1 cellular context compared by ENCODE assay signal in genomic region chr1:212608209-212608955, GRCh38.
TF ChIP-seq lines count a peak whose summit lies in the region.

A gene with protein sequence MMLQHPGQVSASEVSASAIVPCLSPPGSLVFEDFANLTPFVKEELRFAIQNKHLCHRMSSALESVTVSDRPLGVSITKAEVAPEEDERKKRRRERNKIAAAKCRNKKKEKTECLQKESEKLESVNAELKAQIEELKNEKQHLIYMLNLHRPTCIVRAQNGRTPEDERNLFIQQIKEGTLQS (plus strand): TSS chr1:212608761. CDS start chr1:212615022, 6,261 bp downstream.

TF ChIP-seq in GM12878, 131 proteins besides CTCF, POLR2A, EP300 and RAD21 (continued from another document):
- TF ChIP-seq ZNF687 (IDR thresholded peaks at IDR 0.05) (peak; percentile 57; the same call in 1 of the 2 replicates), RUNX3 (IDR thresholded peaks at IDR 0.05; ENCODE audit: low read length) (peak; percentile 62), TBL1XR1 (IDR thresholded peaks at IDR 0.05; ENCODE audit: low read depth, low read length) (0 out of 2 replicates have a peak, but pooled peaks have one; percentile 48), LARP7 (IDR thresholded peaks at IDR 0.05) (peak; percentile 76), SIN3A (IDR thresholded peaks at IDR 0.05; ENCODE audit: low read depth, low read length) (peak; percentile 45; the same call in 1 of the 2 replicates), GATAD2B (conservative IDR thresholded peaks at IDR 0.05; ENCODE audit: low read depth) (peak; percentile 43; the same call in 1 of the 2 replicates), FOXK2 (IDR thresholded peaks at IDR 0.05) (no peak), BCL11A (IDR thresholded peaks at IDR 0.05; ENCODE audit: low read depth, low read length) (peak; percentile 44; the same call in 1 of the 2 replicates), RB1 (IDR thresholded peaks at IDR 0.05; ENCODE audit: borderline replicate concordance) (no peak; the same call in 1 of the 2 replicates), EED (IDR thresholded peaks at IDR 0.05; ENCODE audit: low read depth) (peak; percentile 65; the same call in 1 of the 2 replicates), ZZZ3 (IDR thresholded peaks at IDR 0.05; ENCODE audit: control insufficient read depth, insufficient read length, low read depth) (no peak), PAX5 (IDR thresholded peaks at IDR 0.05; ENCODE audit: borderline replicate concordance, low read depth, low read length) (peak; percentile 79), SMAD5 (IDR thresholded peaks at IDR 0.05; ENCODE audit: low read depth) (peak; percentile 45; the same call in 1 of the 2 replicates), ZNF207 (IDR thresholded peaks at IDR 0.05; ENCODE audit: borderline replicate concordance) (peak; percentile 28; the same call in 1 of the 2 replicates), YY1 (IDR thresholded peaks at IDR 0.05; ENCODE audit: low read depth, low read length) (0 out of 2 replicates have a peak, but pooled peaks have one; percentile 18), ATF7 (IDR thresholded peaks at IDR 0.05; ENCODE audit: low read depth) (peak; percentile 96), CBFB (IDR thresholded peaks at IDR 0.05; ENCODE audit: low read depth) (peak; percentile 46; the same call in 1 of the 2 replicates), NR2F1 (conservative IDR thresholded peaks at IDR 0.05) (peak; percentile 45; the same call in 1 of the 2 replicates), SIX5 (IDR thresholded peaks at IDR 0.05; ENCODE audit: low read depth, low read length, severe bottlenecking) (no peak), TCF12 (IDR thresholded peaks at IDR 0.05; ENCODE audit: low read depth, low read length) (peak; percentile 85; the same call in 1 of the 2 replicates), SMAD1 (IDR thresholded peaks at IDR 0.05; ENCODE audit: low read depth, partially characterized antibody) (peak; percentile 38), CHD2 (IDR thresholded peaks at IDR 0.05; ENCODE audit: borderline replicate concordance, low read depth, low read length) (no peak), ZNF24 (IDR thresholded peaks at IDR 0.05) (no peak; the same call in 1 of the 2 replicates), MLLT1 (IDR thresholded peaks at IDR 0.05) (peak; percentile 47; the same call in 1 of the 2 replicates), CREM (IDR thresholded peaks at IDR 0.05; ENCODE audit: low read depth) (peak; percentile 84), MTA2 (IDR thresholded peaks at IDR 0.05; ENCODE audit: low read depth) (no peak), HDAC6 (IDR thresholded peaks at IDR 0.05; ENCODE audit: unreplicated experiment) (peak; percentile 87), SP1 (IDR thresholded peaks at IDR 0.05; ENCODE audit: low read depth, low read length) (peak; percentile 50), MEF2A (IDR thresholded peaks at IDR 0.05; ENCODE audit: insufficient read depth, low read depth, low read length) (peak; percentile 92), REST (IDR thresholded peaks at IDR 0.05; ENCODE audit: low read depth, low read length) (0 out of 2 replicates have a peak, but pooled peaks have one; percentile 25), MEF2B (IDR thresholded peaks at IDR 0.05; ENCODE audit: partially characterized antibody, poor library complexity, severe bottlenecking) (peak; percentile 64), JUND (IDR thresholded peaks at IDR 0.05; ENCODE audit: low read depth, low read length) (0 out of 2 replicates have a peak, but pooled peaks have one; percentile 65), IKZF1 (conservative IDR thresholded peaks at IDR 0.05) (peak; percentile 82), PML (IDR thresholded peaks at IDR 0.05; ENCODE audit: low read length) (peak; percentile 90)
- TF ChIP-seq, protein P1, sequence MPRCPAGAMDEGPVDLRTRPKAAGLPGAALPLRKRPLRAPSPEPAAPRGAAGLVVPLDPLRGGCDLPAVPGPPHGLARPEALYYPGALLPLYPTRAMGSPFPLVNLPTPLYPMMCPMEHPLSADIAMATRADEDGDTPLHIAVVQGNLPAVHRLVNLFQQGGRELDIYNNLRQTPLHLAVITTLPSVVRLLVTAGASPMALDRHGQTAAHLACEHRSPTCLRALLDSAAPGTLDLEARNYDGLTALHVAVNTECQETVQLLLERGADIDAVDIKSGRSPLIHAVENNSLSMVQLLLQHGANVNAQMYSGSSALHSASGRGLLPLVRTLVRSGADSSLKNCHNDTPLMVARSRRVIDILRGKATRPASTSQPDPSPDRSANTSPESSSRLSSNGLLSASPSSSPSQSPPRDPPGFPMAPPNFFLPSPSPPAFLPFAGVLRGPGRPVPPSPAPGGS (IDR thresholded peaks at IDR 0.05; ENCODE audit: borderline replicate concordance, insufficient read depth, low read depth, low read length, poor library complexity, severe bottlenecking), result peak; percentile 15
TF ChIP-seq in GM12878: peak in this region for 42.
